12 cellular contexts compared by ENCODE assay signal in the genomic region with DNA sequence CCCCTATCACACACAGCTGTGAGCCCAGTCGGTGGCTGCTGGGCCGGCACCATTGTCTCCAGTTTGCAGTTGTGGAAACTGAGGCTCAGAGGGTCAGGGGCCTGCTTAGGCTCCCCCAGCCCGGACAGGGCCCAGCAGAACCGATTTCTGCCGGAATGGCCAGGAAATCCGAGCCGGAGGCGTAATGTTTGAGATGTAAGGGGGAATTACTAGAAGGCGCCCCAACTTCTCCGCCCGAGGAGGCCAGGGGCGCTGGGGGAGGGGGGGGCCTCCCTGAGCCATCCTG. TPM values are rescaled to one million over a fixed set of nuclear protein-coding genes. Genes with fewer than 3 reads are reported as not detected.
DNase-seq lines count a peak whose midpoint lies in the region; ATAC-seq, FAIRE-seq and TF ChIP-seq lines count a peak whose summit lies in the region.
"Had no signal": no experiment of that assay in that cellular context is flagged by ENCODE, and none has a peak within 500 bp of the region (broad histone marks: within the 10 kb centered on the region; RNA-seq: fewer than 3 reads in every experiment).

No MANE protein-coding gene starts in this region.

- peak overlapping the region in 7 of 8 donors; percentile 69 to 91 (median 82) for H3K4me3 Mint-ChIP-seq in CD4-positive, alpha-beta memory T cell
- peak overlapping the region; percentile 39 to 84 (median 78) for H3K4me3 Mint-ChIP-seq in naive thymus-derived CD8-positive, alpha-beta T cell

- peaks cover 49% of the 10 kb centered on the region for H3K4me1 ChIP-seq in CD4-positive, alpha-beta memory T cell (ENCODE audit: insufficient read depth, low read length)
- 0 out of 2 replicates have a peak, but pooled peaks cover 3% of the 10 kb centered on the region for H3K4me1 ChIP-seq in HUES48 (ENCODE audit: control insufficient read depth, insufficient read depth, low read length)
- H3K4me1 ChIP-seq in GM12878 (ENCODE audit: control insufficient read depth, insufficient read depth, low read length) = peaks cover 25% of the 10 kb centered on the region
- peaks cover 28% of the 10 kb centered on the region for H3K4me1 ChIP-seq in colonic mucosa

- no peak overlapping the region for H3K4me3 ChIP-seq in CD4-positive, alpha-beta memory T cell (ENCODE audit: low read length in 2 of 2)
- peak overlapping the region; percentile 75 for H3K4me3 ChIP-seq in HUES48 (ENCODE audit: low read depth, low read length)
- H3K4me3 ChIP-seq in GM12878 = peak overlapping the region; percentile 41; the same call in 1 of the 2 replicates
- no peak overlapping the region for H3K4me3 ChIP-seq in colonic mucosa

- H3K36me3 Mint-ChIP-seq in CD4-positive, alpha-beta memory T cell = peaks cover 0 to 3% of the 10 kb centered on the region in 2 donors
- H3K36me3 Mint-ChIP-seq in naive thymus-derived CD8-positive, alpha-beta T cell = no peaks in the 10 kb centered on the region

- H3K79me2 ChIP-seq in GM12878 (ENCODE audit: control insufficient read depth, insufficient read depth, low read length) = peaks cover 4% of the 10 kb centered on the region

- ATAC-seq in GM12878 (no peak), HG03378 (IDR thresholded peaks at IDR 0.05; ENCODE audit: unreplicated experiment) (no peak)
- no peak for ATAC-seq in naive thymus-derived CD8-positive, alpha-beta T cell

- H3K9me3 ChIP-seq in CD4-positive, alpha-beta memory T cell (ENCODE audit: control insufficient read depth in 1 of 2, low read length in 2 of 2) = no peaks in the 10 kb centered on the region
- H3K9me3 ChIP-seq in HUES48 (ENCODE audit: control insufficient read depth, insufficient read depth, low read length) (no peaks in the 10 kb centered on the region), GM12878 (replicated peaks; ENCODE audit: control insufficient read depth, insufficient read depth, low read length) (no peaks in the 10 kb centered on the region), colonic mucosa (no peaks in the 10 kb centered on the region)

- no peak overlapping the region for H2AFZ ChIP-seq in GM12878 (ENCODE audit: control insufficient read depth, low read depth, low read length)

- CTCF ChIA-PET in CD4-positive, alpha-beta memory T cell (lab: Charles Lee; ENCODE audit: partially characterized antibody) = interaction anchor here (0.9 to 8.2 kb wide), 5 partner anchors 10 to 66 kb away, joined by 3 to 119 read pairs (median 3); a partner anchor contains a TSS
- CTCF ChIA-PET in GM12878 (lab: Yijun Ruan, JAX) = interaction anchor here (4.6 kb wide), 1 partner anchor 54 kb away, joined by 50 read pairs; no protein-coding TSS in a partner anchor

- H3K27me3 Mint-ChIP-seq in CD4-positive, alpha-beta memory T cell = peaks cover 0 to 6% of the 10 kb centered on the region in 2 donors
- peaks cover 0 to 2% (median 0%) of the 10 kb centered on the region in 5 donors for H3K27me3 Mint-ChIP-seq in naive thymus-derived CD8-positive, alpha-beta T cell

- H3K4me2 ChIP-seq in GM12878 (ENCODE audit: control insufficient read depth, insufficient read depth) = peak overlapping the region; percentile 77; the same call in 1 of the 2 replicates

- TF ChIP-seq RAD21 in GM12878 (IDR thresholded peaks at IDR 0.05; ENCODE audit: insufficient read depth, low read depth, low read length) = no peak

- POLR2A ChIA-PET in CD4-positive, alpha-beta memory T cell (lab: Charles Lee; ENCODE audit: partially characterized antibody) = interaction anchor here (1.7 to 7.9 kb wide), 5 partner anchors 9 to 65 kb away, joined by 5 to 88 read pairs (median 52); a partner anchor contains a TSS
- POLR2A ChIA-PET in GM12878 (lab: Charles Lee) = interaction anchor here (0.6 kb wide), 1 partner anchor 411 kb away, joined by 8 read pairs; no protein-coding TSS in a partner anchor
- POLR2A ChIA-PET in naive thymus-derived CD8-positive, alpha-beta T cell (lab: Charles Lee) = interaction anchor here (1.6 to 9.1 kb wide), 4 partner anchors 12 to 55 kb away, joined by 4 to 165 read pairs (median 116); a partner anchor contains a TSS

- in situ Hi-C loops in GM12878 (cut with MboI) = no loop called here

- H3K27ac ChIP-seq in CD4-positive, alpha-beta memory T cell (ENCODE audit: low read depth, low read length) = no peak overlapping the region
- H3K27ac ChIP-seq in HUES48 (ENCODE audit: low read depth, low read length) = no peak overlapping the region
- H3K27ac ChIP-seq in GM12878 (ENCODE audit: control insufficient read depth, insufficient read depth) = no peak overlapping the region
- no peak overlapping the region for H3K27ac ChIP-seq in colonic mucosa
- H3K27ac ChIP-seq: epithelial cell of prostate had no signal

- SMC1A ChIA-PET in GM12878 (lab: Charles Lee; ENCODE audit: uncharacterized antibody, unreplicated experiment) = interaction anchor here (1.1 kb wide), 1 partner anchor 10 kb away, joined by 4 read pairs; no protein-coding TSS in a partner anchor

- BruUV-seq in GM12878 (replicated peaks; lab: Mats Ljungman, UMichigan) = no TSS peak

- WGBS in GM12878 (ENCODE audit: insufficient coverage, insufficient replicate concordance, low lambda C conversion rate, missing lambda C conversion rate) = 28% methylated on average over 12 of the region's 12 CpGs

- TF ChIP-seq EP300 in GM12878 (IDR thresholded peaks at IDR 0.05; ENCODE audit: borderline replicate concordance in 1 of 2, control insufficient read depth in 1 of 2, low read depth in 2 of 2, low read length in 2 of 2) = no peak

- no peaks in the 10 kb centered on the region for H4K20me1 ChIP-seq in GM12878 (ENCODE audit: control insufficient read depth, insufficient read depth)

- no peak for DNase-seq in CD4-positive, alpha-beta memory T cell
- DNase-seq in GM12878 (ENCODE audit: low read depth, low spot score) (no peak), NCI-H146 treated with DMSO at 0.1 percent for 48 hours (lab: John Stamatoyannopoulos, UW; ENCODE audit: unreplicated experiment) (no peak), HTR-8/SVneo (ENCODE audit: insufficient read length, low spot score) (no peak), colonic mucosa (no peak)
- DNase-seq in naive thymus-derived CD8-positive, alpha-beta T cell = no peak
- DNase-seq: NCI-H510A had no signal

- H3K36me3 ChIP-seq in CD4-positive, alpha-beta memory T cell (ENCODE audit: insufficient read depth, low read length) = no peaks in the 10 kb centered on the region
- H3K36me3 ChIP-seq in HUES48 (ENCODE audit: control insufficient read depth, insufficient read depth, low read length) (no peaks in the 10 kb centered on the region), GM12878 (ENCODE audit: control insufficient read depth in 2 of 2, insufficient read depth in 2 of 2, low read length in 1 of 2) (no peaks in the 10 kb centered on the region), colonic mucosa (no peaks in the 10 kb centered on the region)

- no peak overlapping the region for H3K9ac ChIP-seq in HUES48 (ENCODE audit: low read depth, low read length)
- no peak overlapping the region for H3K9ac ChIP-seq in GM12878 (ENCODE audit: control insufficient read depth, insufficient read depth, low read length)
- H3K9ac ChIP-seq in colonic mucosa (ENCODE audit: low read depth in 2 of 2, low read length in 2 of 2) = no peak overlapping the region

- H3K4me1 Mint-ChIP-seq in CD4-positive, alpha-beta memory T cell = peaks cover 11 to 33% (median 19%) of the 10 kb centered on the region in 4 donors
- peaks cover 11 to 29% (median 23%) of the 10 kb centered on the region in 4 donors for H3K4me1 Mint-ChIP-seq in naive thymus-derived CD8-positive, alpha-beta T cell

- RAD21 ChIA-PET in GM12878 (lab: Charles Lee; ENCODE audit: unreplicated experiment) = interaction anchor here (0.6 to 3.6 kb wide), 3 partner anchors 20 to 60 kb away, joined by 3 to 46 read pairs (median 5); no protein-coding TSS in a partner anchor

- TF ChIP-seq POLR2A in GM12878 (IDR thresholded peaks at IDR 0.05; ENCODE audit: low read depth, low read length) = no peak

- no peak for FAIRE-seq in GM12878 (lab: Jason Lieb, UNC)
- no peak for FAIRE-seq in HTR-8/SVneo (lab: Jason Lieb, UNC)

- peak overlapping the region in 2 of 7 donors; percentile 42 to 79 for H3K27ac Mint-ChIP-seq in CD4-positive, alpha-beta memory T cell
- H3K27ac Mint-ChIP-seq in naive thymus-derived CD8-positive, alpha-beta T cell = peak overlapping the region in 5 of 10 donors; percentile 44 to 91 (median 69)

- intact Hi-C loops in CD4-positive, alpha-beta memory T cell (cut with micrococcal nuclease) = no loop called here
- intact Hi-C loops in GM12878 (cut with micrococcal nuclease; ENCODE audit: unreplicated experiment) = no loop called here
- intact Hi-C loops in colonic mucosa (cut with DNase I) = loop anchor here (5.0 kb wide), 1 partner anchor 51 kb away; no protein-coding TSS in a partner anchor

- no peaks in the 10 kb centered on the region for H3K27me3 ChIP-seq in CD4-positive, alpha-beta memory T cell (ENCODE audit: insufficient read depth, low read length)
- H3K27me3 ChIP-seq in HUES48 (ENCODE audit: control insufficient read depth, insufficient read depth, low read length) (peaks cover 57% of the 10 kb centered on the region), GM12878 (replicated peaks in 1 of 2; ENCODE audit: control insufficient read depth in 2 of 2, insufficient read depth in 2 of 2, low read length in 1 of 2) (peaks cover 0 to 2% of the 10 kb centered on the region in 2 experiments; a peak in 1 of 4 replicates), colonic mucosa (peaks cover 43% of the 10 kb centered on the region)

- peaks cover 0 to 5% (median 0%) of the 10 kb centered on the region in 8 donors for H3K9me3 Mint-ChIP-seq in CD4-positive, alpha-beta memory T cell
- no peaks in the 10 kb centered on the region for H3K9me3 Mint-ChIP-seq in naive thymus-derived CD8-positive, alpha-beta T cell

- TF ChIP-seq CTCF in GM12878 (IDR thresholded peaks at IDR 0.05 in 2 of 3, conservative IDR thresholded peaks at IDR 0.05 in 1 of 3; ENCODE audit: control insufficient read depth in 2 of 3, extremely low read depth in 1 of 3, insufficient read depth in 1 of 3, low read depth in 3 of 3, low read length in 3 of 3) (no peak), colonic mucosa (IDR thresholded peaks at IDR 0.05) (no peak)

RNA-seq across cellular contexts. Expression of a gene that starts 1.0 kb away (rescaled TPM):
- 1 to 10 TPM in 1 of 2 experiments, under 1 TPM in 1; 0.79 to 1.2 TPM for total RNA-seq in CD4-positive, alpha-beta memory T cell
- polyA plus RNA-seq in CD4-positive, alpha-beta memory T cell = under 1 TPM; 0.59 TPM
- 16.9 and 18.1 TPM in 2 replicates for total RNA-seq in GM12878 (2013; cell fraction: nucleolus; rRNA removed)
- total RNA-seq in GM12878 (2014; rRNA removed) (0.60 and 2.7 TPM in 2 replicates), GM12878 (2014; rRNA removed; fragmentation: Illumina TruSeq; extraction: Trizol) (not detected in 2 replicates), GM12878 (2021) (1.8 TPM in 2 replicates), colonic mucosa (under 1 TPM in 1 of 2 donors, not detected in 1; 0.21 TPM)
- polyA plus RNA-seq in GM12878 (2011; ENCODE audit: low read depth) = 0.30 TPM
- polyA plus RNA-seq in GM12878 (2011; rRNA removed) (1.6 and 2.8 TPM in 2 replicates), GM12878 (2014; fragmentation: Illumina TruSeq; extraction: Trizol) (not detected in 2 replicates), GM12878 (2014; fragmentation: Nextera tagmentation; extraction: Ambion mirVana) (under 1 TPM in 1 of 2 experiments, not detected in 1; 0.13 TPM), GM12878 (2014; rRNA removed) (0.83 and 2.1 TPM in 2 replicates), GM12878 (2016; fragmentation: Nextera tagmentation; extraction: Ambion mirVana) (1 to 10 TPM in 1 of 2 experiments, under 1 TPM in 1; 0.14 to 1.4 TPM)
- 2.7 and 4.7 TPM in 2 replicates for polyA plus RNA-seq in GM12878 (2011; cell fraction: cytosol; rRNA removed)
- 19.3 and 20.1 TPM in 2 replicates for polyA plus RNA-seq in GM12878 (2011; cell fraction: nucleus; rRNA removed)
- polyA plus RNA-seq in GM12878 (2012) = 1.9 and 2.3 TPM in 2 replicates
- polyA minus RNA-seq in GM12878 (2011; rRNA and poly(A)+ RNA removed) = 0.29 and 1.3 TPM in 2 replicates
- 1.9 and 2.8 TPM in 2 replicates for polyA minus RNA-seq in GM12878 (2011; cell fraction: cytosol; rRNA and poly(A)+ RNA removed)
- 1.7 and 3.2 TPM in 2 replicates for polyA minus RNA-seq in GM12878 (2011; cell fraction: nucleus; rRNA and poly(A)+ RNA removed)
- total RNA-seq in naive thymus-derived CD8-positive, alpha-beta T cell = 1 to 10 TPM; 1.4 to 2.6 TPM
- polyA plus RNA-seq in naive thymus-derived CD8-positive, alpha-beta T cell = under 1 TPM; 0.18 to 0.58 (median 0.52) TPM
- total RNA-seq: aorta, SK-MEL-5 had no signal
- polyA plus RNA-seq: aorta had no signal

RNA-seq across cellular contexts. Expression of a gene that starts 5.1 kb away (rescaled TPM):
- 100 to 1,000 TPM; 153 to 160 TPM for total RNA-seq in CD4-positive, alpha-beta memory T cell
- 100 to 1,000 TPM; 203 to 230 TPM for polyA plus RNA-seq in CD4-positive, alpha-beta memory T cell
- total RNA-seq in GM12878 (2013; cell fraction: nucleolus; rRNA removed) = 17.9 and 20.1 TPM in 2 replicates
- 24.3 and 28.1 TPM in 2 replicates for total RNA-seq in GM12878 (2014; rRNA removed)
- total RNA-seq in GM12878 (2014; rRNA removed; fragmentation: Illumina TruSeq; extraction: Trizol) = 18.2 and 19.6 TPM in 2 replicates
- total RNA-seq in GM12878 (2021) = 51.6 and 54.5 TPM in 2 replicates
- polyA plus RNA-seq in GM12878 (2011; ENCODE audit: low read depth) = 14.1 TPM
- polyA plus RNA-seq in GM12878 (2011; rRNA removed) = 12.1 and 26.1 TPM in 2 replicates
- 43.8 and 54.5 TPM in 2 replicates for polyA plus RNA-seq in GM12878 (2011; cell fraction: cytosol; rRNA removed)
- 41.0 and 44.6 TPM in 2 replicates for polyA plus RNA-seq in GM12878 (2011; cell fraction: nucleus; rRNA removed)
- 39.6 and 50.1 TPM in 2 replicates for polyA plus RNA-seq in GM12878 (2012)
- 16.4 and 27.2 TPM in 2 replicates for polyA plus RNA-seq in GM12878 (2014; fragmentation: Illumina TruSeq; extraction: Trizol)
- polyA plus RNA-seq in GM12878 (2014; fragmentation: Nextera tagmentation; extraction: Ambion mirVana) = 1 to 10 TPM; 1.3 to 4.2 TPM
- polyA plus RNA-seq in GM12878 (2014; rRNA removed) = 65.8 and 78.8 TPM in 2 replicates
- 10 to 100 TPM; 36.0 to 44.0 TPM for polyA plus RNA-seq in GM12878 (2016; fragmentation: Nextera tagmentation; extraction: Ambion mirVana)
- 8.9 and 20.7 TPM in 2 replicates for polyA minus RNA-seq in GM12878 (2011; rRNA and poly(A)+ RNA removed)
- 11.9 and 12.1 TPM in 2 replicates for polyA minus RNA-seq in GM12878 (2011; cell fraction: cytosol; rRNA and poly(A)+ RNA removed)
- polyA minus RNA-seq in GM12878 (2011; cell fraction: nucleus; rRNA and poly(A)+ RNA removed) = 4.8 and 6.7 TPM in 2 replicates
- total RNA-seq in naive thymus-derived CD8-positive, alpha-beta T cell = 100 to 1,000 TPM; 179 to 184 TPM
- polyA plus RNA-seq in naive thymus-derived CD8-positive, alpha-beta T cell = 100 to 1,000 TPM; 137 to 238 (median 182) TPM
- total RNA-seq in colonic mucosa = 10 to 100 TPM; 54.5 to 55.6 TPM

RNA-seq across cellular contexts. Expression of a gene that starts 7.7 kb away (rescaled TPM):
- total RNA-seq in CD4-positive, alpha-beta memory T cell = 1 to 10 TPM; 9.2 to 9.6 TPM
- polyA plus RNA-seq in CD4-positive, alpha-beta memory T cell = 1 to 10 TPM in 1 of 2 donors, under 1 TPM in 1; 0.27 to 1.1 TPM
- 148 and 152 TPM in 2 replicates for total RNA-seq in GM12878 (2013; cell fraction: nucleolus; rRNA removed)
- total RNA-seq in GM12878 (2014; rRNA removed) (30.2 and 34.2 TPM in 2 replicates), GM12878 (2014; rRNA removed; fragmentation: Illumina TruSeq; extraction: Trizol) (18.3 and 23.6 TPM in 2 replicates), GM12878 (2021) (68.3 and 70.0 TPM in 2 replicates), colonic mucosa (10 to 100 TPM in 1 of 2 donors, 1 to 10 TPM in 1; 8.7 to 13.0 TPM)
- 10.8 TPM for polyA plus RNA-seq in GM12878 (2011; ENCODE audit: low read depth)
- polyA plus RNA-seq in GM12878 (2011; rRNA removed) (6.5 and 17.1 TPM in 2 replicates), GM12878 (2014; fragmentation: Illumina TruSeq; extraction: Trizol) (5.7 and 16.3 TPM in 2 replicates), GM12878 (2014; fragmentation: Nextera tagmentation; extraction: Ambion mirVana) (1 to 10 TPM in 1 of 2 experiments, under 1 TPM in 1; 0.76 to 1.6 TPM), GM12878 (2014; rRNA removed) (37.0 and 45.1 TPM in 2 replicates), GM12878 (2016; fragmentation: Nextera tagmentation; extraction: Ambion mirVana) (1 to 10 TPM; 8.9 to 9.6 TPM)
- 22.9 and 33.7 TPM in 2 replicates for polyA plus RNA-seq in GM12878 (2011; cell fraction: cytosol; rRNA removed)
- polyA plus RNA-seq in GM12878 (2011; cell fraction: nucleus; rRNA removed) = 52.3 and 76.3 TPM in 2 replicates
- 33.7 and 35.9 TPM in 2 replicates for polyA plus RNA-seq in GM12878 (2012)
- 42.1 and 69.0 TPM in 2 replicates for polyA minus RNA-seq in GM12878 (2011; rRNA and poly(A)+ RNA removed)
- polyA minus RNA-seq in GM12878 (2011; cell fraction: cytosol; rRNA and poly(A)+ RNA removed) = 48.9 and 50.8 TPM in 2 replicates
- polyA minus RNA-seq in GM12878 (2011; cell fraction: nucleus; rRNA and poly(A)+ RNA removed) = 33.1 and 53.2 TPM in 2 replicates
- total RNA-seq in naive thymus-derived CD8-positive, alpha-beta T cell = 1 to 10 TPM; 3.5 to 5.0 TPM
- under 1 TPM; 0.09 to 0.58 (median 0.16) TPM for polyA plus RNA-seq in naive thymus-derived CD8-positive, alpha-beta T cell

RNA-seq across cellular contexts. Expression of a gene that starts 24.8 kb away (rescaled TPM):
- total RNA-seq in CD4-positive, alpha-beta memory T cell = not detected
- not detected for polyA plus RNA-seq in CD4-positive, alpha-beta memory T cell
- not detected in 2 replicates for total RNA-seq in GM12878 (2013; cell fraction: nucleolus; rRNA removed)
- total RNA-seq in GM12878 (2014; rRNA removed) (not detected in 2 replicates), GM12878 (2014; rRNA removed; fragmentation: Illumina TruSeq; extraction: Trizol) (not detected in 2 replicates), GM12878 (2021) (not detected in 2 replicates), colonic mucosa (not detected)
- not detected for polyA plus RNA-seq in GM12878 (2011; ENCODE audit: low read depth)
- polyA plus RNA-seq in GM12878 (2011; rRNA removed) (not detected in 2 replicates), GM12878 (2014; fragmentation: Illumina TruSeq; extraction: Trizol) (not detected in 2 replicates), GM12878 (2014; fragmentation: Nextera tagmentation; extraction: Ambion mirVana) (not detected), GM12878 (2014; rRNA removed) (not detected in 2 replicates), GM12878 (2016; fragmentation: Nextera tagmentation; extraction: Ambion mirVana) (not detected)
- not detected in 2 replicates for polyA plus RNA-seq in GM12878 (2011; cell fraction: cytosol; rRNA removed)
- not detected in 2 replicates for polyA plus RNA-seq in GM12878 (2011; cell fraction: nucleus; rRNA removed)
- polyA plus RNA-seq in GM12878 (2012) = not detected in 2 replicates
- polyA minus RNA-seq in GM12878 (2011; rRNA and poly(A)+ RNA removed) = 1,322 TPM in 1 of 2 replicates, not detected in the other
- polyA minus RNA-seq in GM12878 (2011; cell fraction: cytosol; rRNA and poly(A)+ RNA removed) = not detected in 2 replicates
- polyA minus RNA-seq in GM12878 (2011; cell fraction: nucleus; rRNA and poly(A)+ RNA removed) = under 0.01 TPM in 1 of 2 replicates, not detected in the other
- not detected for total RNA-seq in naive thymus-derived CD8-positive, alpha-beta T cell
- not detected for polyA plus RNA-seq in naive thymus-derived CD8-positive, alpha-beta T cell
- total RNA-seq: aorta, SK-MEL-5 had no signal
- polyA plus RNA-seq: aorta had no signal

RNA-seq across cellular contexts. Expression of a gene that starts 25.1 kb away (rescaled TPM):
- total RNA-seq in CD4-positive, alpha-beta memory T cell = 10 to 100 TPM; 68.3 to 71.7 TPM
- polyA plus RNA-seq in CD4-positive, alpha-beta memory T cell = 100 to 1,000 TPM in 1 of 2 donors, 10 to 100 TPM in 1; 48.6 to 125 TPM
- 36.0 and 39.7 TPM in 2 replicates for total RNA-seq in GM12878 (2013; cell fraction: nucleolus; rRNA removed)
- 10.7 and 14.5 TPM in 2 replicates for total RNA-seq in GM12878 (2014; rRNA removed)
- total RNA-seq in GM12878 (2014; rRNA removed; fragmentation: Illumina TruSeq; extraction: Trizol) = 4.7 and 6.4 TPM in 2 replicates
- total RNA-seq in GM12878 (2021) = 48.2 and 49.4 TPM in 2 replicates
- polyA plus RNA-seq in GM12878 (2011; ENCODE audit: low read depth) = 14.5 TPM
- 3.8 and 12.7 TPM in 2 replicates for polyA plus RNA-seq in GM12878 (2011; rRNA removed)
- polyA plus RNA-seq in GM12878 (2011; cell fraction: cytosol; rRNA removed) = 38.0 and 39.5 TPM in 2 replicates
- 36.6 and 56.4 TPM in 2 replicates for polyA plus RNA-seq in GM12878 (2011; cell fraction: nucleus; rRNA removed)
- polyA plus RNA-seq in GM12878 (2012) = 36.5 and 37.4 TPM in 2 replicates
- 0.19 and 3.5 TPM in 2 replicates for polyA plus RNA-seq in GM12878 (2014; fragmentation: Illumina TruSeq; extraction: Trizol)
- polyA plus RNA-seq in GM12878 (2014; fragmentation: Nextera tagmentation; extraction: Ambion mirVana) = 1 to 10 TPM in 1 of 2 experiments, under 1 TPM in 1; 0.56 to 3.5 TPM
- polyA plus RNA-seq in GM12878 (2014; rRNA removed) = 24.4 and 28.9 TPM in 2 replicates
- 10 to 100 TPM; 49.6 to 51.1 TPM for polyA plus RNA-seq in GM12878 (2016; fragmentation: Nextera tagmentation; extraction: Ambion mirVana)
- 16.8 and 38.4 TPM in 2 replicates for polyA minus RNA-seq in GM12878 (2011; rRNA and poly(A)+ RNA removed)
- polyA minus RNA-seq in GM12878 (2011; cell fraction: cytosol; rRNA and poly(A)+ RNA removed) = 31.8 and 34.9 TPM in 2 replicates
- polyA minus RNA-seq in GM12878 (2011; cell fraction: nucleus; rRNA and poly(A)+ RNA removed) = 12.5 and 26.0 TPM in 2 replicates
- 10 to 100 TPM; 65.9 to 68.8 TPM for total RNA-seq in naive thymus-derived CD8-positive, alpha-beta T cell
- 100 to 1,000 TPM in 1 of 3 donors, 10 to 100 TPM in 2; 54.3 to 117 (median 72.4) TPM for polyA plus RNA-seq in naive thymus-derived CD8-positive, alpha-beta T cell
- 10 to 100 TPM; 73.3 to 83.2 TPM for total RNA-seq in colonic mucosa

Comparison
In these comparisons a context has a peak if more than half of its experiments do, and no peak if none do; other contexts are left out.
1. H3K4me3 ChIP-seq: peak in HUES48 (single experiment) and GM12878 (single experiment); none in CD4-positive, alpha-beta memory T cell (0 of 2) and colonic mucosa (single experiment).